In genomic region chr22:25462474-25463346, GRCh38 we compare ENCODE assay signal across 8 cellular contexts.
DNase-seq lines count a peak whose midpoint lies in the region; ATAC-seq, FAIRE-seq and TF ChIP-seq lines count a peak whose summit lies in the region.
"Not testable (repeated sequence)": the region's sequence is repeated elsewhere in the genome, so short reads cannot be mapped to it uniquely, and the experiment has no call there.

No MANE protein-coding gene starts in this region.

- peak; percentile 97 for ATAC-seq in naive thymus-derived CD4-positive, alpha-beta T cell

- H3K4me1 ChIP-seq in naive thymus-derived CD4-positive, alpha-beta T cell (ENCODE audit: control insufficient read depth in 2 of 2, insufficient read depth in 2 of 2, low read length in 2 of 2) = not testable (repeated sequence)

- not testable (repeated sequence) for BruUV-seq in Calu3 (replicated peaks; lab: Mats Ljungman, UMichigan)

- H3K9me3 ChIP-seq in naive thymus-derived CD4-positive, alpha-beta T cell (ENCODE audit: control insufficient read depth in 2 of 3, low read length in 3 of 3) = not testable (repeated sequence)

- not testable (repeated sequence) for H3K4me1 Mint-ChIP-seq in Calu3 (ENCODE audit: low read depth, unreplicated experiment)
- peaks cover 0 to 16% (median 4%) of the 10 kb centered on the region in 7 donors for H3K4me1 Mint-ChIP-seq in naive thymus-derived CD4-positive, alpha-beta T cell

- H3K4me3 Mint-ChIP-seq in Calu3 (ENCODE audit: low read depth, unreplicated experiment); naive thymus-derived CD4-positive, alpha-beta T cell: not testable (repeated sequence)

- H3K27ac ChIP-seq in naive thymus-derived CD4-positive, alpha-beta T cell (ENCODE audit: low read depth, low read length) = not testable (repeated sequence)

- intact Hi-C loops in Calu3 (cut with micrococcal nuclease; ENCODE audit: unreplicated experiment) = loop anchor here (1.0 to 5.0 kb wide), 3 partner anchors 80 to 311 kb away; no protein-coding TSS in a partner anchor
- intact Hi-C loops in naive thymus-derived CD4-positive, alpha-beta T cell (cut with micrococcal nuclease) = loop anchor here (1.0 to 10.0 kb wide), 4 partner anchors 102 to 316 kb away; partner anchors contain the start of gene GRK3 (in 1 of the 2)

- peak overlapping the region; percentile 19 for H3K27ac Mint-ChIP-seq in Calu3 (ENCODE audit: unreplicated experiment)
- peak overlapping the region in 5 of 9 donors; percentile 11 to 84 (median 28) for H3K27ac Mint-ChIP-seq in naive thymus-derived CD4-positive, alpha-beta T cell

- peaks cover 0 to 30% (median 11%) of the 10 kb centered on the region in 3 experiments for H3K36me3 ChIP-seq in naive thymus-derived CD4-positive, alpha-beta T cell (ENCODE audit: control insufficient read depth in 2 of 3, insufficient read depth in 3 of 3, low read length in 3 of 3)

- CTCF ChIA-PET in Calu3 (lab: Charles Lee) = interaction anchor here (0.6 to 1.9 kb wide), 7 partner anchors 15 to 482 kb away, joined by 3 to 13 read pairs (median 4); no protein-coding TSS in a partner anchor
- CTCF ChIA-PET in naive thymus-derived CD4-positive, alpha-beta T cell (lab: Charles Lee) = interaction anchor here (0.6 to 2.3 kb wide), 9 partner anchors 15 to 869 kb away, joined by 3 to 15 read pairs (median 4); no protein-coding TSS in a partner anchor

- H3K27me3 Mint-ChIP-seq in Calu3 (ENCODE audit: unreplicated experiment); naive thymus-derived CD4-positive, alpha-beta T cell: not testable (repeated sequence)

- H3K9me3 Mint-ChIP-seq in Calu3 (ENCODE audit: low read depth, unreplicated experiment); naive thymus-derived CD4-positive, alpha-beta T cell: not testable (repeated sequence)

- peaks cover 43% of the 10 kb centered on the region for H3K36me3 Mint-ChIP-seq in Calu3 (ENCODE audit: insufficient read depth, unreplicated experiment)
- H3K36me3 Mint-ChIP-seq in naive thymus-derived CD4-positive, alpha-beta T cell = peaks cover 11 to 45% (median 23%) of the 10 kb centered on the region in 5 donors

- H3K27me3 ChIP-seq in naive thymus-derived CD4-positive, alpha-beta T cell (ENCODE audit: control insufficient read depth in 2 of 2, insufficient read depth in 2 of 2, low read length in 2 of 2) = not testable (repeated sequence)

- POLR2A ChIA-PET in naive thymus-derived CD4-positive, alpha-beta T cell (lab: Charles Lee) = interaction anchor here (0.6 kb wide), 1 partner anchor 1153 kb away, joined by 5 read pairs; no protein-coding TSS in a partner anchor

- peak; percentile 98 for TF ChIP-seq CTCF in Calu3 (IDR thresholded peaks at IDR 0.05; ENCODE audit: unreplicated experiment)

- DNase-seq in Calu3 (peak; percentile 87), H54 (ENCODE audit: insufficient read length, low spot score) (peak; percentile 74), NCI-H128 (lab: John Stamatoyannopoulos, UW; ENCODE audit: unreplicated experiment) (peak; percentile 50), SKM-1 treated with dmso at 0.1 percent for 144 hours (lab: John Stamatoyannopoulos, UW; ENCODE audit: unreplicated experiment) (peak; percentile 79), fibroblast of peridontal ligament (ENCODE audit: extremely low read depth) (peak; percentile 70)
- peak; percentile 56 for DNase-seq in activated effector memory CD4-positive, alpha-beta T cell treated with Interleukin-2 at 50 U/mL for 16 hours
- DNase-seq in naive thymus-derived CD4-positive, alpha-beta T cell = peak; percentile 32 to 81 (median 65)
- DNase-seq in stimulated activated CD8-positive, alpha-beta memory T cell treated with anti-CD3 and anti-CD28 coated beads, Interleukin-4, amount 100 ng/mL, for 1 hour (ENCODE audit: low read depth in 2 of 2, low spot score in 1 of 2) = peak; percentile 40 to 43

- peak; percentile 65 for FAIRE-seq in H54 (lab: Jason Lieb, UNC)

- not testable (repeated sequence) for TF ChIP-seq POLR2A in H54 (IDR thresholded peaks at IDR 0.05; ENCODE audit: low read depth, low read length)

- H3K4me3 ChIP-seq in naive thymus-derived CD4-positive, alpha-beta T cell (ENCODE audit: low read length) = not testable (repeated sequence)
